20 cellular contexts compared by ENCODE assay signal in genomic region chr4:112185334-112185733, GRCh38. TPM values are rescaled to one million over a fixed set of nuclear protein-coding genes. Genes with fewer than 3 reads are reported as not detected.
A peak's percentile ranks its signal among the peaks of the same experiment; 100 is the strongest.
DNase-seq lines count a peak whose midpoint lies in the region; ATAC-seq lines count a peak whose summit lies in the region.
"Had no signal": no experiment of that assay in that cellular context is flagged by ENCODE, and none has a peak within 500 bp of the region (broad histone marks: within the 10 kb centered on the region; RNA-seq: fewer than 3 reads in every experiment).

No MANE protein-coding gene starts in this region.

- POLR2A ChIA-PET in activated CD4-positive, alpha-beta memory T cell treated with anti-CD3 and anti-CD28 coated beads, Interleukin-2, amount 10 ng/mL, durations not matched to agents 7 days and 5 days (lab: Charles Lee), result no interaction called here

- no peaks in the 10 kb centered on the region for H3K27me3 Mint-ChIP-seq in activated CD4-positive, alpha-beta memory T cell treated with anti-CD3 and anti-CD28 coated beads, Interleukin-2, amount 10 ng/mL, durations not matched to agents 7 days and 5 days
- H3K27me3 Mint-ChIP-seq: memory B cell; naive thymus-derived CD8-positive, alpha-beta T cell had no signal

- no peak overlapping the region for H3K27ac Mint-ChIP-seq in activated CD4-positive, alpha-beta memory T cell treated with anti-CD3 and anti-CD28 coated beads, Interleukin-2, amount 10 ng/mL, durations not matched to agents 7 days and 5 days
- H3K27ac Mint-ChIP-seq: memory B cell had no signal

- H3K4me1 Mint-ChIP-seq in activated CD4-positive, alpha-beta memory T cell treated with anti-CD3 and anti-CD28 coated beads, Interleukin-2, amount 10 ng/mL, durations not matched to agents 7 days and 5 days, result peaks cover 25% of the 10 kb centered on the region
- H3K4me1 Mint-ChIP-seq: memory B cell had no signal

- no peaks in the 10 kb centered on the region for H3K9me3 Mint-ChIP-seq in activated CD4-positive, alpha-beta memory T cell treated with anti-CD3 and anti-CD28 coated beads, Interleukin-2, amount 10 ng/mL, durations not matched to agents 7 days and 5 days
- H3K9me3 Mint-ChIP-seq: memory B cell; naive thymus-derived CD8-positive, alpha-beta T cell had no signal

- intact Hi-C loops in cardiac septum (cut with DNase I), result no loop called here

- DNase-seq in NCI-H2227 (lab: John Stamatoyannopoulos, UW; ENCODE audit: unreplicated experiment), result no peak
- DNase-seq in activated CD8-positive, alpha-beta memory T cell treated with anti-CD3 and anti-CD28 coated beads, Interleukin-2, amount 50 U/mL, for 48 hours, result no peak
- no peak for DNase-seq in activated CD4-positive, alpha-beta memory T cell treated with anti-CD3 and anti-CD28 coated beads, Interleukin-2, amount 10 ng/mL, durations not matched to agents 7 days and 5 days
- DNase-seq in cardiac septum (ENCODE audit: low spot score), result no peak
- DNase-seq: activated effector memory CD4-positive, alpha-beta T cell treated with Interleukin-2 at 50 U/mL for 16 hours; amniotic stem cell; DMS79 treated with DMSO at 0.1 percent for 48 hours; dorsolateral prefrontal cortex; foreskin keratinocyte; naive thymus-derived CD8-positive, alpha-beta T cell; NCI-H1417; OCI-M1; SIG-M5; stimulated activated CD4-positive, alpha-beta T cell treated with anti-CD3 and anti-CD28 coated beads, Interleukin-2, amount 100 ng/mL, for 48 hours had no signal

- ATAC-seq in GM18861 (IDR thresholded peaks at IDR 0.05; ENCODE audit: unreplicated experiment) (peak; percentile 37), GM21515 (IDR thresholded peaks at IDR 0.05; ENCODE audit: unreplicated experiment) (peak; percentile 65), HG02884 (IDR thresholded peaks at IDR 0.05; ENCODE audit: unreplicated experiment) (peak; percentile 68), HG03469 (IDR thresholded peaks at IDR 0.05; ENCODE audit: unreplicated experiment) (peak; percentile 37)
- ATAC-seq: activated CD4-positive, CD25-positive, alpha-beta regulatory T cell treated with anti-CD3 and anti-CD28 coated beads, Interleukin-2, amount 50 U/mL, for 24 hours; foreskin keratinocyte; naive thymus-derived CD8-positive, alpha-beta T cell had no signal

- CTCF ChIA-PET in activated CD4-positive, alpha-beta memory T cell treated with anti-CD3 and anti-CD28 coated beads, Interleukin-2, amount 10 ng/mL, durations not matched to agents 7 days and 5 days (lab: Charles Lee), result interaction anchor here (1.4 kb wide), 1 partner anchor 11 kb away, joined by 4 read pairs; no protein-coding TSS in a partner anchor

- H3K36me3 Mint-ChIP-seq in activated CD4-positive, alpha-beta memory T cell treated with anti-CD3 and anti-CD28 coated beads, Interleukin-2, amount 10 ng/mL, durations not matched to agents 7 days and 5 days (ENCODE audit: low read depth), result no peaks in the 10 kb centered on the region
- H3K36me3 Mint-ChIP-seq: memory B cell had no signal

- H3K4me3 Mint-ChIP-seq in activated CD4-positive, alpha-beta memory T cell treated with anti-CD3 and anti-CD28 coated beads, Interleukin-2, amount 10 ng/mL, durations not matched to agents 7 days and 5 days, result no peak overlapping the region
- H3K4me3 Mint-ChIP-seq: memory B cell; naive thymus-derived CD8-positive, alpha-beta T cell had no signal

RNA-seq across cellular contexts. Expression of gene FAM241A, which starts 40.1 kb away (rescaled TPM):
- 1 to 10 TPM; 1.2 to 1.4 TPM for total RNA-seq in activated CD4-positive, alpha-beta memory T cell treated with anti-CD3 and anti-CD28 coated beads, Interleukin-2, amount 10 ng/mL, durations not matched to agents 7 days and 5 days
- 6.7 TPM for total RNA-seq in cardiac septum

RNA-seq across cellular contexts. Expression of gene AP1AR, which starts 46.3 kb away (rescaled TPM):
- total RNA-seq in activated CD4-positive, alpha-beta memory T cell treated with anti-CD3 and anti-CD28 coated beads, Interleukin-2, amount 10 ng/mL, durations not matched to agents 7 days and 5 days, result 10 to 100 TPM; 10.9 to 17.2 TPM
- 10.7 TPM for total RNA-seq in cardiac septum
